20 cellular contexts compared by ENCODE assay signal in genomic region chr12:49518914-49519573, GRCh38. TPM values are rescaled to one million over a fixed set of nuclear protein-coding genes. Genes with fewer than 3 reads are reported as not detected.
DNase-seq lines count a peak whose midpoint lies in the region; ATAC-seq, FAIRE-seq and TF ChIP-seq lines count a peak whose summit lies in the region.
"Had no signal": no experiment of that assay in that cellular context is flagged by ENCODE, and none has a peak within 500 bp of the region (broad histone marks: within the 10 kb centered on the region; RNA-seq: fewer than 3 reads in every experiment).

No MANE protein-coding gene starts in this region.

- H3K9me2 ChIP-seq in GM23248 (ENCODE audit: insufficient read depth) (no peaks in the 10 kb centered on the region), hepatocyte (replicated peaks; ENCODE audit: insufficient read depth) (no peaks in the 10 kb centered on the region)

- H2AFZ ChIP-seq in GM23248 (no peak overlapping the region), hepatocyte (no peak overlapping the region)

- 25% methylated on average over 1 of the region's 2 CpGs for WGBS in A549 (ENCODE audit: missing lambda C conversion rate)
- WGBS in GM23248 (ENCODE audit: low coverage in 1 of 2, low lambda C conversion rate in 2 of 2, missing lambda C conversion rate in 2 of 2), 2 experiments = 48 to 54% methylated on average over 2 of the region's 2 CpGs
- 53% methylated on average over 2 of the region's 2 CpGs for WGBS in hepatocyte (ENCODE audit: low lambda C conversion rate, missing lambda C conversion rate)

- no peaks in the 10 kb centered on the region for H3K36me3 ChIP-seq in GM23248 (ENCODE audit: low read depth)
- no peaks in the 10 kb centered on the region for H3K36me3 ChIP-seq in hepatocyte (replicated peaks; ENCODE audit: insufficient read depth, low read depth)
- H3K36me3 ChIP-seq: ovary had no signal

- H3K27ac ChIP-seq in A549 = peak overlapping the region in 1 of 2 experiments; percentile 53; a peak in 3 of 6 replicates
- H3K27ac ChIP-seq in GM23248 = no peak overlapping the region
- H3K27ac ChIP-seq in hepatocyte = no peak overlapping the region
- H3K27ac ChIP-seq: foreskin keratinocyte, ovary, tibial artery had no signal

- no peak overlapping the region for H3K9ac ChIP-seq in GM23248

- H3K9me3 ChIP-seq in A549 = no peaks in the 10 kb centered on the region
- no peaks in the 10 kb centered on the region for H3K9me3 ChIP-seq in GM23248 (ENCODE audit: low read depth)
- no peaks in the 10 kb centered on the region for H3K9me3 ChIP-seq in hepatocyte (ENCODE audit: low read depth)
- H3K9me3 ChIP-seq: adrenal gland, ovary, tibial artery had no signal

- H3K27me3 ChIP-seq in GM23248 (replicated peaks; ENCODE audit: insufficient read depth) = no peaks in the 10 kb centered on the region
- H3K27me3 ChIP-seq in hepatocyte = no peaks in the 10 kb centered on the region
- H3K27me3 ChIP-seq: adrenal gland, foreskin keratinocyte, ovary, tibial artery had no signal

- POLR2A ChIA-PET in A549 (lab: Yijun Ruan, JAX) = interaction anchor here (0.6 kb wide), 1 partner anchor 16 kb away, joined by 4 read pairs; no protein-coding TSS in a partner anchor

- H3K4me1 ChIP-seq in A549 (peaks cover 43% of the 10 kb centered on the region), GM23248 (ENCODE audit: insufficient read depth) (peaks cover 17% of the 10 kb centered on the region), hepatocyte (ENCODE audit: insufficient read depth) (no peaks in the 10 kb centered on the region)
- H3K4me1 ChIP-seq: tibial artery had no signal

- TF ChIP-seq EP300 in A549 (IDR thresholded peaks at IDR 0.05) = no peak

- DNase-seq in A549 (ENCODE audit: low read depth in 1 of 2, low spot score in 1 of 2) (no peak), GM23248 (peak; percentile 77), amniotic epithelial cell (ENCODE audit: low read depth) (peak; percentile 50), hepatocyte (ENCODE audit: low spot score) (peak; percentile 27), UCSD-AML1 (lab: John Stamatoyannopoulos, UW; ENCODE audit: unreplicated experiment) (no peak), HT-29 (ENCODE audit: low spot score) (no peak)
- DNase-seq: activated CD4-positive, CD25-positive, alpha-beta regulatory T cell treated with anti-CD3 and anti-CD28 coated beads, Interleukin-2, amount 50 U/mL, for 72 hours; activated T-cell treated with anti-CD3 and anti-CD28 coated beads, Interleukin-2, amount 50 U/mL, for 1 hour; NCI-H1092 treated with DMSO at 0.1 percent for 48 hours; NCI-H2227 treated with DMSO at 0.1 percent for 48 hours; OCI-M1; ovary; stimulated activated CD4-positive, alpha-beta T cell treated with anti-CD3 and anti-CD28 coated beads, Interleukin-15, amount 100 ng/mL, for 24 hours; T-helper 1 cell; tibial artery had no signal

- H3K4me2 ChIP-seq in A549 (peak overlapping the region; percentile 29; the same call in 2 of the 3 replicates), GM23248 (ENCODE audit: unreplicated experiment) (no peak overlapping the region), hepatocyte (no peak overlapping the region)

- H3F3A ChIP-seq in GM23248 (ENCODE audit: insufficient read depth) = peaks cover 11% of the 10 kb centered on the region

- H4K20me1 ChIP-seq in GM23248 (ENCODE audit: insufficient read depth) = no peaks in the 10 kb centered on the region
- H4K20me1 ChIP-seq in hepatocyte (ENCODE audit: insufficient read depth, poor library complexity, severe bottlenecking) = no peaks in the 10 kb centered on the region

- no peak for TF ChIP-seq CTCF in A549 (IDR thresholded peaks at IDR 0.05)
- no peak for TF ChIP-seq CTCF in hepatocyte (IDR thresholded peaks at IDR 0.05; ENCODE audit: poor library complexity)

- no peak for TF ChIP-seq RAD21 in A549 (conservative IDR thresholded peaks at IDR 0.05 in 1 of 2, IDR thresholded peaks at IDR 0.05 in 1 of 2)

- CTCF ChIA-PET in A549 (lab: Yijun Ruan, JAX) = interaction anchor here (0.7 to 19.2 kb wide), 10 partner anchors 9 to 223 kb away, joined by 3 to 484 read pairs (median 5); partner anchors contain the start of genes DNAJC22 and SPATS2

- H3K79me2 ChIP-seq in GM23248 (ENCODE audit: insufficient read depth) = no peaks in the 10 kb centered on the region
- no peaks in the 10 kb centered on the region for H3K79me2 ChIP-seq in hepatocyte

- ATAC-seq in A549 (0 out of 6 replicates have a peak, but pooled peaks of 1 of the 2 experiments have one; percentile 25), HG02870 (IDR thresholded peaks at IDR 0.05; ENCODE audit: unreplicated experiment) (no peak), GM21825 (IDR thresholded peaks at IDR 0.05; ENCODE audit: unreplicated experiment) (no peak)
- ATAC-seq: foreskin keratinocyte, HepG2 had no signal

- FAIRE-seq in A549 (lab: Jason Lieb, UNC) = no peak
- FAIRE-seq: HepG2 had no signal

- in situ Hi-C loops in GM23248 (cut with MboI) = no loop called here

- H3K4me3 ChIP-seq in A549 = no peak overlapping the region
- H3K4me3 ChIP-seq in GM23248 = no peak overlapping the region
- H3K4me3 ChIP-seq in hepatocyte = no peak overlapping the region
- H3K4me3 ChIP-seq: adrenal gland, ovary, tibial artery had no signal

- TF ChIP-seq POLR2A in A549 (IDR thresholded peaks at IDR 0.05; ENCODE audit: low read length) = no peak

TF ChIP-seq in A549, 52 proteins besides CTCF, POLR2A, EP300 and RAD21:
- TF ChIP-seq FOSL2 (IDR thresholded peaks at IDR 0.05) (0 out of 2 replicates have a peak, but pooled peaks have one; percentile 10), FOSL2 (CRISPR knock-in tag; IDR thresholded peaks at IDR 0.05) (peak; percentile 64), SREBF2 (IDR thresholded peaks at IDR 0.05) (no peak)

RNA-seq across cellular contexts. Expression of gene KCNH3, which starts 19.8 kb away (rescaled TPM):
- polyA plus RNA-seq in A549 (2011; rRNA removed) = 1.0 and 1.2 TPM in 2 replicates
- 2.1 and 3.0 TPM in 2 replicates for polyA plus RNA-seq in A549 (2012; cell fraction: cytosol; rRNA removed)
- polyA plus RNA-seq in A549 (2012; cell fraction: nucleus; rRNA removed) = 7.1 and 12.6 TPM in 2 replicates
- 1.7 to 2.2 TPM (median 1.8 TPM) in 3 replicates for polyA plus RNA-seq in A549 (2017; fragmentation: RNase III; extraction: RNeasy Plus Mini Kit Qiagen cat#74134 plus additional on column Dnase treatment)
- 0.70 and 0.88 TPM in 2 replicates for polyA minus RNA-seq in A549 (2011; rRNA and poly(A)+ RNA removed)
- total RNA-seq in GM23248 (2014; rRNA removed; shearing (Covaris generic)) = not detected in 2 replicates
- polyA plus RNA-seq in GM23248 (2016; fragmentation: Nextera tagmentation; extraction: Ambion mirVana) = 0.09 and 0.10 TPM in 2 replicates
- total RNA-seq in hepatocyte = 0.30 and 1.0 TPM in 2 replicates
- 0.43 and 1.1 TPM in 2 replicates for polyA plus RNA-seq in hepatocyte
- 0.36 TPM in 1 of 2 replicates, not detected in the other for total RNA-seq in HT-29 (2014; rRNA removed; shearing (Covaris generic))

RNA-seq across cellular contexts. Expression of gene MCRS1, which starts 48.9 kb away (rescaled TPM):
- polyA plus RNA-seq in A549 (2011; rRNA removed) (68.5 and 69.4 TPM in 2 replicates), A549 (2017; fragmentation: RNase III; extraction: RNeasy Plus Mini Kit Qiagen cat#74134 plus additional on column Dnase treatment) (61.5 to 64.1 TPM (median 62.4 TPM) in 3 replicates), GM23248 (2016; fragmentation: Nextera tagmentation; extraction: Ambion mirVana) (64.2 and 66.0 TPM in 2 replicates), hepatocyte (57.7 and 58.2 TPM in 2 replicates)
- 117 and 133 TPM in 2 replicates for polyA plus RNA-seq in A549 (2012; cell fraction: cytosol; rRNA removed)
- 243 and 281 TPM in 2 replicates for polyA plus RNA-seq in A549 (2012; cell fraction: nucleus; rRNA removed)
- polyA minus RNA-seq in A549 (2011; rRNA and poly(A)+ RNA removed) = 98.8 and 118 TPM in 2 replicates
- total RNA-seq in GM23248 (2014; rRNA removed; shearing (Covaris generic)) = 54.9 and 60.4 TPM in 2 replicates
- total RNA-seq in hepatocyte = 51.1 and 51.4 TPM in 2 replicates
- total RNA-seq in HT-29 (2014; rRNA removed; shearing (Covaris generic)) = 124 and 130 TPM in 2 replicates

Comparison
In these comparisons a context has a peak if more than half of its experiments do, and no peak if none do; other contexts are left out.
1. DNase-seq: peak in GM23248 (single experiment), amniotic epithelial cell (single experiment) and hepatocyte (single experiment); none in A549 (0 of 2), UCSD-AML1 (single experiment) and HT-29 (single experiment).